30 cellular contexts compared by ENCODE assay signal in genomic region chr3:134576426-134576825, GRCh38.
"Had no signal": no experiment of that assay in that cellular context is flagged by ENCODE, and none has a peak within 500 bp of the region (broad histone marks: within the 10 kb centered on the region; RNA-seq: fewer than 3 reads in every experiment).

No MANE protein-coding gene starts in this region.

- H2AFZ ChIP-seq: parathyroid adenoma had no signal

- H3K4me3 Mint-ChIP-seq: activated naive CD4-positive, alpha-beta T cell treated with anti-CD3 and anti-CD28 coated beads, Interleukin-2, amount 10 ng/mL, durations not matched to agents 7 days and 5 days; activated naive CD8-positive, alpha-beta T cell treated with anti-CD3 and anti-CD28 coated beads, Interleukin-2, amount 10 ng/mL, durations not matched to agents 7 days and 5 days; activated T-helper 1 cell treated with anti-CD3 and anti-CD28 coated beads, Interleukin-12 subunit alpha, Interleukin-12 subunit beta, Interleukin-2, Interleukin-4 antibody, amounts not matched to agents 30 ng/mL and 10 ng/mL and 1 ng/mL, durations not matched to agents 14 hours and 24 hours and 36 hours; brain; natural killer cell treated with Interleukin-12 subunit alpha and Interleukin-12 subunit beta and Interleukin-15 and Interleukin-18, amount 100 ng/mL, for 72 hours; stimulated activated naive B cell treated with anti-CD40 and anti-IgM and Interleukin-4, amounts not matched to agents 10 μg/mL and 1 μg/mL and 100 μg/mL, for 72 hours had no signal

- H3K27ac ChIP-seq: ascending aorta, cardiac muscle cell, coronary artery, dorsolateral prefrontal cortex, gastrocnemius medialis, parathyroid adenoma, right atrium auricular region, suprapubic skin, tibial artery, upper lobe of right lung had no signal

- H3K9me3 ChIP-seq: gastrocnemius medialis, upper lobe of right lung had no signal

- DNase-seq: activated CD4-positive, alpha-beta T cell treated with anti-CD3 and anti-CD28 coated beads for 4 hours; activated CD4-positive, alpha-beta T cell treated with anti-CD3 and anti-CD28 coated beads, Interleukin-2, amount 50 U/mL, for 48 hours; activated CD4-positive, CD25-positive, alpha-beta regulatory T cell; activated CD8-positive, alpha-beta memory T cell treated with anti-CD3 and anti-CD28 coated beads, Interleukin-2, amount 50 U/mL, for 4 hours; activated gamma-delta T cell; activated naive CD4-positive, alpha-beta T cell treated with anti-CD3 and anti-CD28 coated beads, Interleukin-2, amount 10 ng/mL, durations not matched to agents 7 days and 5 days; activated naive CD8-positive, alpha-beta T cell treated with anti-CD3 and anti-CD28 coated beads, Interleukin-2, amount 10 ng/mL, durations not matched to agents 7 days and 5 days; activated T-cell treated with anti-CD3 and anti-CD28 coated beads, Interleukin-2, amount 50 U/mL, for 1 hour; cerebellar nuclear complex; dorsolateral prefrontal cortex; effector memory CD4-positive, alpha-beta T cell; gastrocnemius medialis; glutamatergic neuron; islet precursor cell; mesendoderm; nucleus accumbens; stimulated activated CD4-positive, alpha-beta T cell treated with anti-CD3 and anti-CD28 coated beads, Interleukin-15, amount 100 ng/mL, for 24 hours; stimulated activated CD4-positive, alpha-beta T cell treated with anti-CD3 and anti-CD28 coated beads, Interleukin-2, amount 100 ng/mL, for 24 hours; stimulated activated naive B cell treated with anti-CD40 and anti-IgM and Interleukin-4, amounts not matched to agents 10 μg/mL and 1 μg/mL and 100 μg/mL, for 72 hours; tibial artery; upper lobe of right lung had no signal

- H3K79me2 ChIP-seq: parathyroid adenoma had no signal

- H3K36me3 ChIP-seq: ascending aorta, cardiac muscle cell, gastrocnemius medialis, right atrium auricular region, suprapubic skin, upper lobe of right lung had no signal

- H3K27ac Mint-ChIP-seq: activated naive CD4-positive, alpha-beta T cell treated with anti-CD3 and anti-CD28 coated beads, Interleukin-2, amount 10 ng/mL, durations not matched to agents 7 days and 5 days; activated naive CD8-positive, alpha-beta T cell treated with anti-CD3 and anti-CD28 coated beads, Interleukin-2, amount 10 ng/mL, durations not matched to agents 7 days and 5 days; activated T-helper 1 cell treated with anti-CD3 and anti-CD28 coated beads, Interleukin-12 subunit alpha, Interleukin-12 subunit beta, Interleukin-2, Interleukin-4 antibody, amounts not matched to agents 30 ng/mL and 10 ng/mL and 1 ng/mL, durations not matched to agents 14 hours and 24 hours and 36 hours; brain; natural killer cell treated with Interleukin-12 subunit alpha and Interleukin-12 subunit beta and Interleukin-15 and Interleukin-18, amount 100 ng/mL, for 72 hours; stimulated activated naive B cell treated with anti-CD40 and anti-IgM and Interleukin-4, amounts not matched to agents 10 μg/mL and 1 μg/mL and 100 μg/mL, for 72 hours had no signal

- H3K9ac ChIP-seq: parathyroid adenoma had no signal

- H3K9me3 Mint-ChIP-seq: activated naive CD4-positive, alpha-beta T cell treated with anti-CD3 and anti-CD28 coated beads, Interleukin-2, amount 10 ng/mL, durations not matched to agents 7 days and 5 days; natural killer cell treated with Interleukin-12 subunit alpha and Interleukin-12 subunit beta and Interleukin-15 and Interleukin-18, amount 100 ng/mL, for 72 hours had no signal

- H3K27me3 ChIP-seq: ascending aorta, cardiac muscle cell, dorsolateral prefrontal cortex, gastrocnemius medialis, right atrium auricular region, suprapubic skin, tibial artery, upper lobe of right lung had no signal

- H3K4me3 ChIP-seq: ascending aorta, cardiac muscle cell, coronary artery, dorsolateral prefrontal cortex, gastrocnemius medialis, right atrium auricular region, suprapubic skin, tibial artery, upper lobe of right lung had no signal

- H3K36me3 Mint-ChIP-seq: activated naive CD4-positive, alpha-beta T cell treated with anti-CD3 and anti-CD28 coated beads, Interleukin-2, amount 10 ng/mL, durations not matched to agents 7 days and 5 days; natural killer cell treated with Interleukin-12 subunit alpha and Interleukin-12 subunit beta and Interleukin-15 and Interleukin-18, amount 100 ng/mL, for 72 hours had no signal

- H3K4me1 ChIP-seq: ascending aorta, gastrocnemius medialis, parathyroid adenoma, right atrium auricular region, suprapubic skin, tibial artery, upper lobe of right lung had no signal

- H3K4me1 Mint-ChIP-seq: activated naive CD4-positive, alpha-beta T cell treated with anti-CD3 and anti-CD28 coated beads, Interleukin-2, amount 10 ng/mL, durations not matched to agents 7 days and 5 days; brain; stimulated activated naive B cell treated with anti-CD40 and anti-IgM and Interleukin-4, amounts not matched to agents 10 μg/mL and 1 μg/mL and 100 μg/mL, for 72 hours had no signal

- H3K27me3 Mint-ChIP-seq: activated naive CD4-positive, alpha-beta T cell treated with anti-CD3 and anti-CD28 coated beads, Interleukin-2, amount 10 ng/mL, durations not matched to agents 7 days and 5 days; brain; natural killer cell treated with Interleukin-12 subunit alpha and Interleukin-12 subunit beta and Interleukin-15 and Interleukin-18, amount 100 ng/mL, for 72 hours; stimulated activated naive B cell treated with anti-CD40 and anti-IgM and Interleukin-4, amounts not matched to agents 10 μg/mL and 1 μg/mL and 100 μg/mL, for 72 hours had no signal
